Comparison of ENCODE assay signal across 28 cellular contexts in genomic region chr2:53303012-53303578, GRCh38.
"Had no signal": no experiment of that assay in that cellular context is flagged by ENCODE, and none has a peak within 500 bp of the region (broad histone marks: within the 10 kb centered on the region; RNA-seq: fewer than 3 reads in every experiment).

No MANE protein-coding gene starts in this region.

- H3K27me3 ChIP-seq: stomach, suprapubic skin, testis, thyroid gland, tibial artery, tibial nerve, transverse colon, upper lobe of left lung, upper lobe of right lung, uterus, vagina had no signal

- ATAC-seq: stimulated activated effector memory CD8-positive, alpha-beta T cell treated with anti-CD3 and anti-CD28 coated beads, Interleukin-12 subunit alpha, Interleukin-12 subunit beta, amount 100 ng/mL, for 72 hours; stimulated activated memory B cell treated with anti-CD40 and anti-IgM and Interleukin-4, amounts not matched to agents 10 μg/mL and 1 μg/mL and 100 μg/mL, for 72 hours; stimulated activated naive B cell treated with anti-CD40 and anti-IgM and Interleukin-4, amounts not matched to agents 10 μg/mL and 1 μg/mL and 100 μg/mL, for 72 hours; stimulated activated naive CD8-positive, alpha-beta T cell treated with anti-CD3 and anti-CD28 coated beads, Interleukin-15, amount 100 ng/mL, for 72 hours; stimulated activated naive CD8-positive, alpha-beta T cell treated with anti-CD3 and anti-CD28 coated beads, Interleukin-15, Interleukin-2, amounts not matched to agents 100 U/mL and 50 U/mL, for 24 hours; upper lobe of right lung had no signal

- H3K9me3 Mint-ChIP-seq: stimulated activated effector memory CD8-positive, alpha-beta T cell treated with anti-CD3 and anti-CD28 coated beads, Interleukin-12 subunit alpha, Interleukin-12 subunit beta, amount 100 ng/mL, for 72 hours; stimulated activated memory B cell treated with anti-CD40 and anti-IgM and Interleukin-4, amounts not matched to agents 10 μg/mL and 1 μg/mL and 100 μg/mL, for 72 hours; stimulated activated naive CD8-positive, alpha-beta T cell treated with anti-CD3 and anti-CD28 coated beads, Interleukin-15, amount 100 ng/mL, for 72 hours; stimulated activated naive CD8-positive, alpha-beta T cell treated with anti-CD3 and anti-CD28 coated beads, Interleukin-15, Interleukin-2, amounts not matched to agents 100 ng/mL and 50 ng/mL, for 24 hours; type B pancreatic cell had no signal

- H3K36me3 ChIP-seq: stomach, suprapubic skin, thoracic aorta, thyroid gland, tibial artery, tibial nerve, transverse colon, upper lobe of left lung, upper lobe of right lung, uterus, vagina had no signal

- H3K9me3 ChIP-seq: stomach, suprapubic skin, testis, thoracic aorta, thyroid gland, tibial artery, tibial nerve, transverse colon, upper lobe of left lung, upper lobe of right lung, uterus, vagina had no signal

- H3K27ac Mint-ChIP-seq: stimulated activated effector memory CD8-positive, alpha-beta T cell treated with anti-CD3 and anti-CD28 coated beads, Interleukin-12 subunit alpha, Interleukin-12 subunit beta, amount 100 ng/mL, for 72 hours; stimulated activated memory B cell treated with anti-CD40 and anti-IgM and Interleukin-4, amounts not matched to agents 10 μg/mL and 1 μg/mL and 100 μg/mL, for 72 hours; stimulated activated naive B cell treated with anti-CD40 and anti-IgM and Interleukin-4, amounts not matched to agents 10 μg/mL and 1 μg/mL and 100 μg/mL, for 72 hours; stimulated activated naive CD8-positive, alpha-beta T cell treated with anti-CD3 and anti-CD28 coated beads, Interleukin-15, amount 100 ng/mL, for 72 hours; stimulated activated naive CD8-positive, alpha-beta T cell treated with anti-CD3 and anti-CD28 coated beads, Interleukin-15, Interleukin-2, amounts not matched to agents 100 ng/mL and 50 ng/mL, for 24 hours; type B pancreatic cell had no signal

- H3K27ac ChIP-seq: stomach, suprapubic skin, testis, thoracic aorta, thyroid gland, tibial artery, tibial nerve, transverse colon, upper lobe of left lung, upper lobe of right lung, uterus, vagina had no signal

- H3K4me1 ChIP-seq: stomach, suprapubic skin, testis, thyroid gland, tibial artery, tibial nerve, transverse colon, upper lobe of left lung, upper lobe of right lung, uterus, vagina had no signal

- H3K36me3 Mint-ChIP-seq: stimulated activated effector memory CD8-positive, alpha-beta T cell treated with anti-CD3 and anti-CD28 coated beads, Interleukin-12 subunit alpha, Interleukin-12 subunit beta, amount 100 ng/mL, for 72 hours; stimulated activated memory B cell treated with anti-CD40 and anti-IgM and Interleukin-4, amounts not matched to agents 10 μg/mL and 1 μg/mL and 100 μg/mL, for 72 hours; stimulated activated naive B cell treated with anti-CD40 and anti-IgM and Interleukin-4, amounts not matched to agents 10 μg/mL and 1 μg/mL and 100 μg/mL, for 72 hours; type B pancreatic cell had no signal

- H3K27me3 Mint-ChIP-seq: stimulated activated memory B cell treated with anti-CD40 and anti-IgM and Interleukin-4, amounts not matched to agents 10 μg/mL and 1 μg/mL and 100 μg/mL, for 72 hours; stimulated activated naive B cell treated with anti-CD40 and anti-IgM and Interleukin-4, amounts not matched to agents 10 μg/mL and 1 μg/mL and 100 μg/mL, for 72 hours; stimulated activated naive CD8-positive, alpha-beta T cell treated with anti-CD3 and anti-CD28 coated beads, Interleukin-15, amount 100 ng/mL, for 72 hours; type B pancreatic cell had no signal

- H3K4me3 Mint-ChIP-seq: stimulated activated effector memory CD8-positive, alpha-beta T cell treated with anti-CD3 and anti-CD28 coated beads, Interleukin-12 subunit alpha, Interleukin-12 subunit beta, amount 100 ng/mL, for 72 hours; stimulated activated memory B cell treated with anti-CD40 and anti-IgM and Interleukin-4, amounts not matched to agents 10 μg/mL and 1 μg/mL and 100 μg/mL, for 72 hours; stimulated activated naive B cell treated with anti-CD40 and anti-IgM and Interleukin-4, amounts not matched to agents 10 μg/mL and 1 μg/mL and 100 μg/mL, for 72 hours; stimulated activated naive CD8-positive, alpha-beta T cell treated with anti-CD3 and anti-CD28 coated beads, Interleukin-15, amount 100 ng/mL, for 72 hours; stimulated activated naive CD8-positive, alpha-beta T cell treated with anti-CD3 and anti-CD28 coated beads, Interleukin-15, Interleukin-2, amounts not matched to agents 100 ng/mL and 50 ng/mL, for 24 hours; type B pancreatic cell had no signal

- H3K4me1 Mint-ChIP-seq: stimulated activated effector memory CD8-positive, alpha-beta T cell treated with anti-CD3 and anti-CD28 coated beads, Interleukin-12 subunit alpha, Interleukin-12 subunit beta, amount 100 ng/mL, for 72 hours; stimulated activated memory B cell treated with anti-CD40 and anti-IgM and Interleukin-4, amounts not matched to agents 10 μg/mL and 1 μg/mL and 100 μg/mL, for 72 hours; stimulated activated naive B cell treated with anti-CD40 and anti-IgM and Interleukin-4, amounts not matched to agents 10 μg/mL and 1 μg/mL and 100 μg/mL, for 72 hours; stimulated activated naive CD8-positive, alpha-beta T cell treated with anti-CD3 and anti-CD28 coated beads, Interleukin-15, amount 100 ng/mL, for 72 hours had no signal

- DNase-seq: stimulated activated CD4-positive, alpha-beta T cell treated with anti-CD3 and anti-CD28 coated beads, Interleukin-2, amount 100 ng/mL, for 48 hours; stimulated activated CD4-positive, alpha-beta T cell treated with anti-CD3 and anti-CD28 coated beads, Interleukin-4, amount 100 ng/mL, for 1 hour; stimulated activated CD4-positive, alpha-beta T cell treated with anti-CD3 and anti-CD28 coated beads, Interleukin-4, amount 100 ng/mL, for 24 hours; stimulated activated CD4-positive, alpha-beta T cell treated with anti-CD3 and anti-CD28 coated beads, Interleukin-4, amount 100 ng/mL, for 4 hours; stimulated activated CD8-positive, alpha-beta memory T cell treated with anti-CD3 and anti-CD28 coated beads, Interleukin-4, amount 100 ng/mL, for 48 hours; stimulated activated naive B cell treated with anti-CD40 and anti-IgM and Interleukin-4, amounts not matched to agents 10 μg/mL and 1 μg/mL and 100 μg/mL, for 72 hours; stimulated activated naive CD4-positive, alpha-beta T cell; stimulated activated naive CD4-positive, alpha-beta T cell treated with Interleukin-2 at 50 U/mL for 16 hours; stimulated activated naive CD8-positive, alpha-beta T cell treated with anti-CD3 and anti-CD28 coated beads, Interleukin-15, amount 100 ng/mL, for 72 hours; stimulated activated naive CD8-positive, alpha-beta T cell treated with anti-CD3 and anti-CD28 coated beads, Interleukin-15, Interleukin-2, amounts not matched to agents 100 U/mL and 50 U/mL, for 24 hours; stomach; substantia nigra; testis; thyroid gland; tibial artery; transverse colon; trophoblast cell; upper lobe of left lung; upper lobe of right lung; uterus had no signal

- H3K4me3 ChIP-seq: stomach, suprapubic skin, testis, thoracic aorta, thyroid gland, tibial artery, tibial nerve, transverse colon, upper lobe of left lung, upper lobe of right lung, uterus, vagina had no signal
